Comparison of ENCODE assay signal across 9 cellular contexts in the genomic region with DNA sequence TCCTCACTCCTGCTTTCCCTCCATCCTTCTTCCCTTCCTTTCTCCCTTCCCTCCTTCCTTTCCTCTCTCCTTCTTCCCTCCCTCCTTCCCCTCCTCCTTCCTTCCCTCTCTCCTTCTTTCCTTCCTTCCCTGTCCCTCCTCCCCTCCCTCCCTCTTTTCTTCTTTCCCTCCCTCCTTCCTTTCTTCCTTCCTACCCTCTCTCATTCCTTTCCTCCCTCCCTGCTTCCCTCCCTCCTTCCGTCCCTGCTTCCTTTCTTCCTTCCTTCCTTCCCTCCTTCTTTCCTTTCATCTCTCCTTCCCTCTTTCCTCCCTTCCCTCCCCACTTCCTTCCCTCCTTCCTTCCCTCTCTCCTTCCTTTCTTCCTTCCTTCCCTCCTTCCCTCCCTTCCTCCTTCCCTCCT. TPM values are rescaled to one million over a fixed set of nuclear protein-coding genes. Genes with fewer than 3 reads are reported as not detected.
"Had no signal": no experiment of that assay in that cellular context is flagged by ENCODE, and none has a peak within 500 bp of the region (broad histone marks: within the 10 kb centered on the region; RNA-seq: fewer than 3 reads in every experiment).

No MANE protein-coding gene starts in this region.

- FAIRE-seq: G401.6, GM12878, GM12891, GM12892, GM18507, GM19239 had no signal

- DNase-seq: GDM1, GF-D8 had no signal

- ATAC-seq: GM12878 had no signal

- H3K4me3 ChIP-seq: GM12878 had no signal

RNA-seq across cellular contexts. Expression of a gene that starts 39.0 kb away (rescaled TPM):
- total RNA-seq: G401, GM12878 had no signal
